In the genomic region with DNA sequence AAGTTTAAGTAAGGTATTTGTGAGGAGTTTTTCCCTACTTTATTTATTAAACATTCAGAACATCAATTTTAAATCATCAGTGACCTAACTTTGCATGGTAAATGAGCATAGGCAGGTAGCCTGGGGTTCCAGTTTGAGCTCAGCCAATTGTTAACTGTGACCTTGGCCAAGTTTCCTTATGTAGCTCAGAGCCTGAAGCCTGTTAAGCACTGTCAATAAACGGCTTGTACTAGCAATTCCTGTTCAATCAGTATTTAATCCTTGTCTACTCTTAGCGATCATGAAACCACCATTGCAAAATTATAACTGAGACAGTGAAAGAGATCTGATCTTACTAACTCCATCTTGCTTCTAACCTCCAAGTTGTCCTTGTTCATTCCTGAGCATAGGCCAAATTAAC, we compare ENCODE assay signal across 20 cellular contexts. TPM values are rescaled to one million over a fixed set of nuclear protein-coding genes. Genes with fewer than 3 reads are reported as not detected.
DNase-seq lines count a peak whose midpoint lies in the region; TF ChIP-seq lines count a peak whose summit lies in the region.
"Had no signal": no experiment of that assay in that cellular context is flagged by ENCODE, and none has a peak within 500 bp of the region (broad histone marks: within the 10 kb centered on the region; RNA-seq: fewer than 3 reads in every experiment).

No MANE protein-coding gene starts in this region.

- no peak overlapping the region for H2BK120ac ChIP-seq in trophoblast cell (ENCODE audit: insufficient read depth, low read length, poor library complexity)

- H3K27ac Mint-ChIP-seq in endodermal cell: no peak overlapping the region
- H3K27ac Mint-ChIP-seq: CD4-positive, CD25-positive, alpha-beta regulatory T cell had no signal

- H3K18ac ChIP-seq in trophoblast cell (ENCODE audit: low read length): no peak overlapping the region

- peak overlapping the region; percentile 13 for H3K4me2 ChIP-seq in hepatocyte
- peak overlapping the region; percentile 28 for H3K4me2 ChIP-seq in trophoblast cell (ENCODE audit: low read length)

- no peaks in the 10 kb centered on the region for H4K20me1 ChIP-seq in hepatocyte (ENCODE audit: insufficient read depth, poor library complexity, severe bottlenecking)

- peaks cover 57% of the 10 kb centered on the region for H3K27me3 Mint-ChIP-seq in endodermal cell (ENCODE audit: insufficient read depth)

- H4K91ac ChIP-seq in trophoblast cell (ENCODE audit: low read depth, low read length): no peak overlapping the region

- no peak overlapping the region for H3K4me3 Mint-ChIP-seq in endodermal cell
- H3K4me3 Mint-ChIP-seq: CD4-positive, CD25-positive, alpha-beta regulatory T cell had no signal

- H3K4me1 ChIP-seq in hepatocyte (ENCODE audit: insufficient read depth): peaks cover 41% of the 10 kb centered on the region
- H3K4me1 ChIP-seq in trophoblast cell (ENCODE audit: control insufficient read depth in 1 of 2, insufficient read depth in 2 of 2, low read length in 2 of 2): peaks cover 7 to 13% of the 10 kb centered on the region in 2 experiments
- H3K4me1 ChIP-seq in transverse colon: peaks cover 3 to 44% (median 19%) of the 10 kb centered on the region in 4 donors
- H3K4me1 ChIP-seq in endodermal cell (ENCODE audit: control insufficient read depth, insufficient read depth, low read length): no peaks in the 10 kb centered on the region

- H3K23ac ChIP-seq in trophoblast cell (ENCODE audit: low read length): no peak overlapping the region

- H3K79me1 ChIP-seq in trophoblast cell (ENCODE audit: low read length): peaks cover 12% of the 10 kb centered on the region

- no peak overlapping the region for H3K14ac ChIP-seq in trophoblast cell (ENCODE audit: low read length)

- no peak overlapping the region for H2BK12ac ChIP-seq in trophoblast cell (ENCODE audit: low read length)

- H3K4me1 Mint-ChIP-seq in endodermal cell: peaks cover 11% of the 10 kb centered on the region

- H3K9ac ChIP-seq in trophoblast cell (ENCODE audit: low read length) (no peak overlapping the region), endodermal cell (ENCODE audit: extremely low read depth, low read length, poor library complexity, severe bottlenecking) (no peak overlapping the region)

- H3K4me3 ChIP-seq in hepatocyte (no peak overlapping the region), trophoblast cell (ENCODE audit: low read depth, low read length) (no peak overlapping the region), transverse colon (no peak overlapping the region), endodermal cell (ENCODE audit: low read length) (no peak overlapping the region)
- H3K4me3 ChIP-seq: SJSA1 had no signal

- no peak for TF ChIP-seq CTCF in VCaP (conservative IDR thresholded peaks at IDR 0.05)
- no peak for TF ChIP-seq CTCF in hepatocyte (IDR thresholded peaks at IDR 0.05; ENCODE audit: poor library complexity)
- TF ChIP-seq CTCF in transverse colon (IDR thresholded peaks at IDR 0.05): no peak
- no peak for TF ChIP-seq CTCF in endodermal cell (conservative IDR thresholded peaks at IDR 0.05)

- no peak for TF ChIP-seq EP300 in transverse colon (IDR thresholded peaks at IDR 0.05; ENCODE audit: low read depth)

- intact Hi-C loops in transverse colon (cut with DNase I; ENCODE audit: low total_unique reads): no loop called here

- no peaks in the 10 kb centered on the region for H3K9me2 ChIP-seq in hepatocyte (replicated peaks; ENCODE audit: insufficient read depth)

- peaks cover 4% of the 10 kb centered on the region for H3K9me3 Mint-ChIP-seq in endodermal cell

- H3K9me3 ChIP-seq in hepatocyte (ENCODE audit: low read depth) (no peaks in the 10 kb centered on the region), trophoblast cell (ENCODE audit: insufficient read depth, low read depth, low read length) (no peaks in the 10 kb centered on the region), transverse colon (no peaks in the 10 kb centered on the region), endodermal cell (ENCODE audit: control insufficient read depth, low read length) (no peaks in the 10 kb centered on the region)
- H3K9me3 ChIP-seq: SJSA1 had no signal

- WGBS in hepatocyte (ENCODE audit: low lambda C conversion rate, missing lambda C conversion rate): 10% methylated on average over 2 of the region's 2 CpGs
- no CpG with 5 or more reads among the region's 2 CpGs for WGBS in trophoblast cell (ENCODE audit: extremely low coverage, insufficient coverage, insufficient read length)
- WGBS in transverse colon (ENCODE audit: low coverage in 1 of 2), 2 donors: 29 to 33% methylated on average over 2 of the region's 2 CpGs
- WGBS in endodermal cell (ENCODE audit: insufficient coverage in 1 of 2, insufficient read length in 1 of 2), 2 experiments: 71 to 73% methylated on average over 2 of the region's 2 CpGs

- H2BK5ac ChIP-seq in trophoblast cell (ENCODE audit: low read depth, low read length, poor library complexity): no peak overlapping the region

- in situ Hi-C loops in transverse colon (cut with MboI; ENCODE audit: low pct_ligation_motif_present in 1 of 4, low pct_unique_long_range_greater_than_20kb in 1 of 4, low sequenced_read_pairs in 3 of 4): loop anchor here in 2 of 4 donors (25.0 kb wide), 1 partner anchor 421 kb away; no protein-coding TSS in a partner anchor

- H3K36me3 ChIP-seq in hepatocyte (replicated peaks; ENCODE audit: insufficient read depth, low read depth) (no peaks in the 10 kb centered on the region), trophoblast cell (ENCODE audit: control insufficient read depth in 1 of 2, insufficient read depth in 2 of 2, low read length in 2 of 2) (no peaks in the 10 kb centered on the region), transverse colon (no peaks in the 10 kb centered on the region), endodermal cell (ENCODE audit: control insufficient read depth, insufficient read depth, low read length) (no peaks in the 10 kb centered on the region)
- H3K36me3 ChIP-seq: SJSA1 had no signal

- H2AK5ac ChIP-seq in trophoblast cell (ENCODE audit: low read length): no peak overlapping the region

- H3K4ac ChIP-seq in trophoblast cell (ENCODE audit: low read depth, low read length): no peak overlapping the region

- no peaks in the 10 kb centered on the region for H3K36me3 Mint-ChIP-seq in endodermal cell (ENCODE audit: low read depth)
- H3K36me3 Mint-ChIP-seq: CD4-positive, CD25-positive, alpha-beta regulatory T cell had no signal

- H3K27me3 ChIP-seq in hepatocyte (peaks cover 9% of the 10 kb centered on the region), trophoblast cell (ENCODE audit: insufficient read depth, low read length) (no peaks in the 10 kb centered on the region), transverse colon (peaks cover 42% of the 10 kb centered on the region), endodermal cell (ENCODE audit: control insufficient read depth, insufficient read depth, low read length, poor library complexity, severe bottlenecking) (peaks cover 41% of the 10 kb centered on the region)

- TF ChIP-seq POLR2A in transverse colon (IDR thresholded peaks at IDR 0.05): no peak

- H3K79me2 ChIP-seq in hepatocyte (no peaks in the 10 kb centered on the region), trophoblast cell (ENCODE audit: control insufficient read depth, insufficient read depth, low read length, poor library complexity) (no peaks in the 10 kb centered on the region)

- DNase-seq in hepatocyte (ENCODE audit: low spot score) (no peak), trophoblast cell (no peak), transverse colon (no peak), SKM-1 treated with dmso at 0.1 percent for 144 hours (lab: John Stamatoyannopoulos, UW; ENCODE audit: unreplicated experiment) (no peak), NCI-H2081 treated with DMSO at 0.1 percent for 48 hours (lab: John Stamatoyannopoulos, UW) (no peak), endodermal cell (no peak)
- DNase-seq: CD4-positive, CD25-positive, alpha-beta regulatory T cell; EL; GF-D8; KG1; NCI-H1092 treated with DMSO at 0.1 percent for 48 hours; NCI-H1436 treated with DMSO at 0.1 percent for 48 hours; NCI-H1930; NCI-H2227 treated with DMSO at 0.1 percent for 48 hours; NCI-H510A; NCI-H774; NK-92 treated with Interleukin-12 subunit alpha and Interleukin-12 subunit beta, amount 100 ng/mL, for 24 hours had no signal

- peak overlapping the region; percentile 81 for H3K27ac ChIP-seq in VCaP
- peak overlapping the region; percentile 39 for H3K27ac ChIP-seq in hepatocyte
- H3K27ac ChIP-seq in trophoblast cell (ENCODE audit: low read depth, low read length): peak overlapping the region; percentile 36
- peak overlapping the region in 3 of 4 donors; percentile 15 to 42 (median 25) for H3K27ac ChIP-seq in transverse colon
- no peak overlapping the region for H3K27ac ChIP-seq in endodermal cell (ENCODE audit: low read depth, low read length)
- H3K27ac ChIP-seq: SJSA1 had no signal

- no peak overlapping the region for H4K8ac ChIP-seq in trophoblast cell (ENCODE audit: low read depth, low read length)

- no peak overlapping the region for H4K12ac ChIP-seq in trophoblast cell (ENCODE audit: low read depth, low read length)

- no peak overlapping the region for H2AFZ ChIP-seq in hepatocyte
- H2AFZ ChIP-seq in trophoblast cell (ENCODE audit: insufficient read depth, low read length, poor library complexity): no peak overlapping the region

RNA-seq across cellular contexts. Expression of gene SOWAHA, which starts 4.7 kb away (rescaled TPM):
- total RNA-seq in hepatocyte (11.4 and 14.4 TPM in 2 replicates), transverse colon (10 to 100 TPM; 35.2 to 93.5 (median 76.0) TPM), endodermal cell (under 1 TPM in 1 of 2 donors, not detected in 1; 0.13 TPM)
- polyA plus RNA-seq in hepatocyte: 3.1 and 6.8 TPM in 2 replicates
- polyA plus RNA-seq in trophoblast cell (2013): 23.8 and 25.2 TPM in 2 replicates
- not detected for polyA plus RNA-seq in endodermal cell (2013, experiment 1 of 2)
- polyA plus RNA-seq in endodermal cell (2013, experiment 2 of 2): not detected
- total RNA-seq: CD4-positive, CD25-positive, alpha-beta regulatory T cell; SJSA1 had no signal
- polyA plus RNA-seq: BJ; CD4-positive, CD25-positive, alpha-beta regulatory T cell had no signal

RNA-seq across cellular contexts. Expression of gene SHROOM1, which starts 22.0 kb away (rescaled TPM):
- total RNA-seq in hepatocyte (8.5 and 10.0 TPM in 2 replicates), transverse colon (100 to 1,000 TPM in 1 of 4 donors, 10 to 100 TPM in 3; 65.3 to 244 (median 77.3) TPM), endodermal cell (10 to 100 TPM in 1 of 2 donors, 1 to 10 TPM in 1; 6.6 to 14.4 TPM)
- 17.8 and 19.2 TPM in 2 replicates for polyA plus RNA-seq in hepatocyte
- polyA plus RNA-seq in trophoblast cell (2013): 5.8 and 6.2 TPM in 2 replicates
- 2.1 TPM for polyA plus RNA-seq in endodermal cell (2013, experiment 1 of 2)
- polyA plus RNA-seq in endodermal cell (2013, experiment 2 of 2): 0.91 TPM
- polyA plus RNA-seq: CD4-positive, CD25-positive, alpha-beta regulatory T cell had no signal

RNA-seq across cellular contexts. Expression of gene SEPTIN8, which starts 31.4 kb away (rescaled TPM):
- total RNA-seq in hepatocyte (41.9 and 46.9 TPM in 2 replicates), transverse colon (10 to 100 TPM; 38.4 to 70.7 (median 53.5) TPM), endodermal cell (10 to 100 TPM; 49.0 to 56.7 TPM)
- 17.6 and 18.7 TPM in 2 replicates for polyA plus RNA-seq in hepatocyte
- polyA plus RNA-seq in trophoblast cell (2013): 198 and 213 TPM in 2 replicates
- 44.7 TPM for polyA plus RNA-seq in endodermal cell (2013, experiment 1 of 2)
- 40.8 TPM for polyA plus RNA-seq in endodermal cell (2013, experiment 2 of 2)

RNA-seq across cellular contexts. Expression of gene GDF9, which starts 57.8 kb away (rescaled TPM):
- total RNA-seq in hepatocyte: 0.76 and 1.7 TPM in 2 replicates
- polyA plus RNA-seq in hepatocyte: 2.2 and 4.1 TPM in 2 replicates
- polyA plus RNA-seq in trophoblast cell (2013): 0.33 and 0.45 TPM in 2 replicates
- under 1 TPM in 2 of 4 donors, not detected in 2; 0.27 to 0.79 TPM for total RNA-seq in transverse colon
- under 1 TPM; 0.26 to 0.33 TPM for total RNA-seq in endodermal cell
- polyA plus RNA-seq in endodermal cell (2013, experiment 1 of 2): 0.57 TPM
- polyA plus RNA-seq in endodermal cell (2013, experiment 2 of 2): 0.33 TPM

RNA-seq across cellular contexts. Expression of gene UQCRQ, which starts 58.0 kb away (rescaled TPM):
- 146 and 174 TPM in 2 replicates for total RNA-seq in hepatocyte
- 1,138 and 1,156 TPM in 2 replicates for polyA plus RNA-seq in hepatocyte
- 333 and 368 TPM in 2 replicates for polyA plus RNA-seq in trophoblast cell (2013)
- total RNA-seq in transverse colon: 100 to 1,000 TPM; 117 to 311 (median 239) TPM
- 100 to 1,000 TPM; 261 to 286 TPM for total RNA-seq in endodermal cell
- polyA plus RNA-seq in endodermal cell (2013, experiment 1 of 2): 271 TPM
- 294 TPM for polyA plus RNA-seq in endodermal cell (2013, experiment 2 of 2)

Comparison
In these comparisons a context has a peak if more than half of its experiments do, and no peak if none do; other contexts are left out.
1. RNA of gene SOWAHA, which starts 4.7 kb away (total RNA-seq): 35.2 to 93.5 TPM in transverse colon and 11.4 to 14.4 TPM in hepatocyte; 0.13 TPM in endodermal cell; every median in the first group is over 10 times any median in the second.